ENCODE assay signal across 1 cellular context in genomic region chr11:12735262-12735661, GRCh38.
TF ChIP-seq lines count a peak whose summit lies in the region.

No MANE protein-coding gene starts in this region.

TF ChIP-seq in WTC11, 78 proteins besides CTCF, POLR2A, EP300 and RAD21 (continued from another document):
- TF ChIP-seq AR (CRISPR knock-in tag; IDR thresholded peaks at IDR 0.05), result no peak
- TF ChIP-seq USF2 (CRISPR knock-in tag; IDR thresholded peaks at IDR 0.05), result no peak
- no peak for TF ChIP-seq GRHL2 (CRISPR knock-in tag; IDR thresholded peaks at IDR 0.05; ENCODE audit: insufficient replicate concordance, severe bottlenecking)
- TF ChIP-seq NFE2L1 (CRISPR knock-in tag; IDR thresholded peaks at IDR 0.05), result no peak
- TF ChIP-seq IRF2 (CRISPR knock-in tag; IDR thresholded peaks at IDR 0.05; ENCODE audit: borderline replicate concordance, low read depth), result no peak
- no peak for TF ChIP-seq ATF6 (CRISPR knock-in tag; IDR thresholded peaks at IDR 0.05)
- no peak for TF ChIP-seq ZNF423 (CRISPR knock-in tag; IDR thresholded peaks at IDR 0.05)
- no peak for TF ChIP-seq JUN (CRISPR knock-in tag; IDR thresholded peaks at IDR 0.05)
